20 cellular contexts compared by ENCODE assay signal in genomic region chr21:41359289-41359688, GRCh38. TPM values are rescaled to one million over a fixed set of nuclear protein-coding genes. Genes with fewer than 3 reads are reported as not detected.
DNase-seq lines count a peak whose midpoint lies in the region; ATAC-seq and TF ChIP-seq lines count a peak whose summit lies in the region.
"Had no signal": no experiment of that assay in that cellular context is flagged by ENCODE, and none has a peak within 500 bp of the region (broad histone marks: within the 10 kb centered on the region; RNA-seq: fewer than 3 reads in every experiment).

No MANE protein-coding gene starts in this region.

- peak overlapping the region; percentile 100 for H3K27ac Mint-ChIP-seq in activated CD8-positive, alpha-beta T cell treated with anti-CD3 and anti-CD28 coated beads, Interleukin-2, amount 10 ng/mL, durations not matched to agents 7 days and 5 days
- H3K27ac Mint-ChIP-seq in activated CD8-positive, alpha-beta T cell treated with anti-CD3 and anti-CD28 coated beads for 36 hours = no peak overlapping the region
- H3K27ac Mint-ChIP-seq in stimulated activated effector memory CD8-positive, alpha-beta T cell treated with anti-CD3 and anti-CD28 coated beads, Interleukin-12 subunit alpha, Interleukin-12 subunit beta, amount 100 ng/mL, for 72 hours = peak overlapping the region; percentile 8

- in situ Hi-C loops in SK-MEL-5 (cut with HindIII; ENCODE audit: low pct_unique_long_range_greater_than_20kb, low sequenced_read_pairs) = no loop called here

- POLR2A ChIA-PET in activated CD8-positive, alpha-beta T cell treated with anti-CD3 and anti-CD28 coated beads, Interleukin-2, amount 10 ng/mL, durations not matched to agents 7 days and 5 days (lab: Charles Lee) = interaction anchor here (4.7 to 8.8 kb wide), 2 partner anchors 12 to 67 kb away, joined by 33 to 178 read pairs; partner anchors contain the start of gene MX1
- POLR2A ChIA-PET in activated CD8-positive, alpha-beta T cell treated with anti-CD3 and anti-CD28 coated beads for 36 hours (lab: Charles Lee) = interaction anchor here (0.8 kb wide), 1 partner anchor 10 kb away, joined by 4 read pairs; no protein-coding TSS in a partner anchor

- CTCF ChIA-PET in activated CD8-positive, alpha-beta T cell treated with anti-CD3 and anti-CD28 coated beads, Interleukin-2, amount 10 ng/mL, durations not matched to agents 7 days and 5 days (lab: Charles Lee) = interaction anchor here (3.4 kb wide), 1 partner anchor 76 kb away, joined by 13 read pairs; no protein-coding TSS in a partner anchor
- CTCF ChIA-PET in activated CD8-positive, alpha-beta T cell treated with anti-CD3 and anti-CD28 coated beads for 36 hours (lab: Charles Lee) = no interaction called here

- no peak for DNase-seq in activated CD8-positive, alpha-beta T cell treated with anti-CD3 and anti-CD28 coated beads, Interleukin-2, amount 10 ng/mL, durations not matched to agents 7 days and 5 days
- no peak for DNase-seq in activated CD8-positive, alpha-beta T cell treated with anti-CD3 and anti-CD28 coated beads for 36 hours
- peak; percentile 16 for DNase-seq in SK-MEL-5 (ENCODE audit: low read depth, low spot score)
- peak; percentile 61 for DNase-seq in iPS-NIHi7 (ENCODE audit: extremely low spot score)
- no peak for DNase-seq in stimulated activated effector memory CD8-positive, alpha-beta T cell treated with anti-CD3 and anti-CD28 coated beads, Interleukin-12 subunit alpha, Interleukin-12 subunit beta, amount 100 ng/mL, for 72 hours (ENCODE audit: low spot score in 2 of 2)
- no peak for DNase-seq in activated T-cell treated with anti-CD3 and anti-CD28 coated beads, Interleukin-2, amount 50 U/mL, for 1 hour
- no peak for DNase-seq in NCI-H1694 treated with DMSO at 0.1 percent for 48 hours (lab: John Stamatoyannopoulos, UW)
- DNase-seq in Right ventricle myocardium inferior (ENCODE audit: missing footprints) = no peak
- DNase-seq: activated naive CD4-positive, alpha-beta T cell; C1 segment of cervical spinal cord; gastrocnemius medialis; lower lobe of right lung; naive B cell; NCI-H1436; NCI-H446; Right ventricle myocardium superior; T-cell had no signal

- peaks cover 14% of the 10 kb centered on the region for H3K36me3 Mint-ChIP-seq in activated CD8-positive, alpha-beta T cell treated with anti-CD3 and anti-CD28 coated beads, Interleukin-2, amount 10 ng/mL, durations not matched to agents 7 days and 5 days (ENCODE audit: low read depth)
- H3K36me3 Mint-ChIP-seq in activated CD8-positive, alpha-beta T cell treated with anti-CD3 and anti-CD28 coated beads for 36 hours (ENCODE audit: low read depth) = no peaks in the 10 kb centered on the region
- H3K36me3 Mint-ChIP-seq in stimulated activated effector memory CD8-positive, alpha-beta T cell treated with anti-CD3 and anti-CD28 coated beads, Interleukin-12 subunit alpha, Interleukin-12 subunit beta, amount 100 ng/mL, for 72 hours = peaks cover 10% of the 10 kb centered on the region
- H3K36me3 Mint-ChIP-seq: naive B cell had no signal

- no peak overlapping the region for H3K4me3 Mint-ChIP-seq in activated CD8-positive, alpha-beta T cell treated with anti-CD3 and anti-CD28 coated beads, Interleukin-2, amount 10 ng/mL, durations not matched to agents 7 days and 5 days
- no peak overlapping the region for H3K4me3 Mint-ChIP-seq in activated CD8-positive, alpha-beta T cell treated with anti-CD3 and anti-CD28 coated beads for 36 hours
- H3K4me3 Mint-ChIP-seq in stimulated activated effector memory CD8-positive, alpha-beta T cell treated with anti-CD3 and anti-CD28 coated beads, Interleukin-12 subunit alpha, Interleukin-12 subunit beta, amount 100 ng/mL, for 72 hours = no peak overlapping the region
- H3K4me3 Mint-ChIP-seq: T-cell had no signal

- H3K9me3 Mint-ChIP-seq in activated CD8-positive, alpha-beta T cell treated with anti-CD3 and anti-CD28 coated beads, Interleukin-2, amount 10 ng/mL, durations not matched to agents 7 days and 5 days (ENCODE audit: insufficient read depth) = no peaks in the 10 kb centered on the region
- H3K9me3 Mint-ChIP-seq in activated CD8-positive, alpha-beta T cell treated with anti-CD3 and anti-CD28 coated beads for 36 hours = no peaks in the 10 kb centered on the region
- H3K9me3 Mint-ChIP-seq in stimulated activated effector memory CD8-positive, alpha-beta T cell treated with anti-CD3 and anti-CD28 coated beads, Interleukin-12 subunit alpha, Interleukin-12 subunit beta, amount 100 ng/mL, for 72 hours = no peaks in the 10 kb centered on the region
- H3K9me3 Mint-ChIP-seq: T-cell had no signal

- intact Hi-C loops in activated CD8-positive, alpha-beta T cell treated with anti-CD3 and anti-CD28 coated beads for 36 hours (cut with micrococcal nuclease) = no loop called here
- intact Hi-C loops in Right ventricle myocardium inferior (cut with DNase I) = no loop called here

- TF ChIP-seq CTCF in activated CD8-positive, alpha-beta T cell treated with anti-CD3 and anti-CD28 coated beads for 36 hours (IDR thresholded peaks at IDR 0.05) = no peak

- peaks cover 5% of the 10 kb centered on the region for H3K27me3 Mint-ChIP-seq in activated CD8-positive, alpha-beta T cell treated with anti-CD3 and anti-CD28 coated beads, Interleukin-2, amount 10 ng/mL, durations not matched to agents 7 days and 5 days (ENCODE audit: low read depth)
- no peaks in the 10 kb centered on the region for H3K27me3 Mint-ChIP-seq in activated CD8-positive, alpha-beta T cell treated with anti-CD3 and anti-CD28 coated beads for 36 hours
- H3K27me3 Mint-ChIP-seq: naive B cell, T-cell had no signal

- H3K4me1 Mint-ChIP-seq in activated CD8-positive, alpha-beta T cell treated with anti-CD3 and anti-CD28 coated beads, Interleukin-2, amount 10 ng/mL, durations not matched to agents 7 days and 5 days (ENCODE audit: low read depth) = peaks cover 60% of the 10 kb centered on the region
- H3K4me1 Mint-ChIP-seq in activated CD8-positive, alpha-beta T cell treated with anti-CD3 and anti-CD28 coated beads for 36 hours (ENCODE audit: low read depth) = peaks cover 25% of the 10 kb centered on the region
- H3K4me1 Mint-ChIP-seq in stimulated activated effector memory CD8-positive, alpha-beta T cell treated with anti-CD3 and anti-CD28 coated beads, Interleukin-12 subunit alpha, Interleukin-12 subunit beta, amount 100 ng/mL, for 72 hours = peaks cover 27% of the 10 kb centered on the region

- no peak for ATAC-seq in activated CD8-positive, alpha-beta T cell treated with anti-CD3 and anti-CD28 coated beads, Interleukin-2, amount 10 ng/mL, durations not matched to agents 7 days and 5 days
- no peak for ATAC-seq in activated CD8-positive, alpha-beta T cell treated with anti-CD3 and anti-CD28 coated beads for 36 hours
- no peak for ATAC-seq in stimulated activated effector memory CD8-positive, alpha-beta T cell treated with anti-CD3 and anti-CD28 coated beads, Interleukin-12 subunit alpha, Interleukin-12 subunit beta, amount 100 ng/mL, for 72 hours
- no peak for ATAC-seq in Right ventricle myocardium inferior
- ATAC-seq: gastrocnemius medialis, lower lobe of right lung, T-cell had no signal

RNA-seq across cellular contexts. Expression of gene MX2, which starts 2.5 kb away (rescaled TPM):
- 10 to 100 TPM; 56.0 to 58.6 TPM for total RNA-seq in activated CD8-positive, alpha-beta T cell treated with anti-CD3 and anti-CD28 coated beads, Interleukin-2, amount 10 ng/mL, durations not matched to agents 7 days and 5 days
- total RNA-seq in activated CD8-positive, alpha-beta T cell treated with anti-CD3 and anti-CD28 coated beads for 36 hours = 10 to 100 TPM in 1 of 2 experiments, 1 to 10 TPM in 1; 9.2 to 10.3 TPM
- not detected in 2 replicates for total RNA-seq in SK-MEL-5 (2014; rRNA removed; shearing (Covaris generic))
- polyA plus RNA-seq in SK-MEL-5 (2015; cell fraction: cytosol; rRNA removed) = not detected in 2 replicates
- not detected in 2 replicates for polyA plus RNA-seq in SK-MEL-5 (2015; cell fraction: nucleus; rRNA removed)
- total RNA-seq in Right ventricle myocardium inferior = 4.8 TPM

RNA-seq across cellular contexts. Expression of gene FAM3B, which starts 42.7 kb away (rescaled TPM):
- total RNA-seq in activated CD8-positive, alpha-beta T cell treated with anti-CD3 and anti-CD28 coated beads, Interleukin-2, amount 10 ng/mL, durations not matched to agents 7 days and 5 days = not detected
- not detected for total RNA-seq in activated CD8-positive, alpha-beta T cell treated with anti-CD3 and anti-CD28 coated beads for 36 hours
- not detected in 2 replicates for total RNA-seq in SK-MEL-5 (2014; rRNA removed; shearing (Covaris generic))
- polyA plus RNA-seq in SK-MEL-5 (2015; cell fraction: cytosol; rRNA removed) = 0.45 TPM in 1 of 2 replicates, not detected in the other
- polyA plus RNA-seq in SK-MEL-5 (2015; cell fraction: nucleus; rRNA removed) = not detected in 2 replicates
- total RNA-seq in Right ventricle myocardium inferior = not detected
- total RNA-seq: ascending aorta, gastrocnemius medialis, LHCN-M2, Right ventricle myocardium superior, smooth muscle cell, T-cell had no signal

Comparison
In these comparisons a context has a peak if more than half of its experiments do, and no peak if none do; other contexts are left out.
1. DNase-seq: peak in SK-MEL-5 (single experiment) and iPS-NIHi7 (single experiment); none in activated CD8-positive, alpha-beta T cell treated with anti-CD3 and anti-CD28 coated beads, Interleukin-2, amount 10 ng/mL, durations not matched to agents 7 days and 5 days (single experiment), activated CD8-positive, alpha-beta T cell treated with anti-CD3 and anti-CD28 coated beads for 36 hours (single experiment), stimulated activated effector memory CD8-positive, alpha-beta T cell treated with anti-CD3 and anti-CD28 coated beads, Interleukin-12 subunit alpha, Interleukin-12 subunit beta, amount 100 ng/mL, for 72 hours (0 of 2), activated T-cell treated with anti-CD3 and anti-CD28 coated beads, Interleukin-2, amount 50 U/mL, for 1 hour (single experiment), NCI-H1694 treated with DMSO at 0.1 percent for 48 hours (single experiment) and Right ventricle myocardium inferior (single experiment).